8 cellular contexts compared by ENCODE assay signal in the genomic region with DNA sequence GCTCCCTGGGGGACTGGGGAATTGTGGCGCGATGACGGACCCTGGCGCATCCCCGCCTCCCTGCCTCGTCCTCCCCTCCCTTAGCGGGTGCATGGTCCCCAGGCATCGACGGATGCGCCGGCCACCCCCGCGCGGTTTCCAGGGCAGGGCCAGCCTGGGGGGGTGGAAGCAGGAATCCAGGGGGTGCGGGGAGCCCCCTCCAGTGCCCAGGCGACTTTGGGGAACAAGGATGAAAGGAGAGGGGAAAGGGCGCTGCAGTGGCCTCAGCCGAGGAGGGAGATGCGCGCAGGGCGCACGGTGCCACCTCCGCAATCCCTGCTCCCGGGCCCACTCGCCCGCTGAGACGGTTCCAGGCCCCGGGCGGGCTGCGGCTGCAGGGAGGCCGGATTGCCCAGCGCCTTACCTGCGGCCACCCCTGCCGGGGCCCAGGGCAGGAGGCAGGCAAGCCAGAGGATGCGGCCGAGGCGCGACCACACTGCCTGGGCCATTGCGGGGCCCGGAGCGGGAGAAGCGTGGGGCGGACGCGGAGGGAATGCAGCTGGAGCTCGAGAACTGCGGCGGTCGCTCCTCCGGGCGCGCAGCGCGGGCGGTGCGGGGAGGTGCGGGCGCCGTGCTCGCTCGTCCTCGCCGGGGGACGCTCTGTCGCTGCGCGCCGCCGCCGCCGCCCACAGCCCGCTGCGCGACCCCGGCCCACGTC. TPM values are rescaled to one million over a fixed set of nuclear protein-coding genes. Genes with fewer than 3 reads are reported as not detected.
A peak's percentile ranks its signal among the peaks of the same experiment; 100 is the strongest.
DNase-seq lines count a peak whose midpoint lies in the region; ATAC-seq and TF ChIP-seq lines count a peak whose summit lies in the region.

A gene with protein sequence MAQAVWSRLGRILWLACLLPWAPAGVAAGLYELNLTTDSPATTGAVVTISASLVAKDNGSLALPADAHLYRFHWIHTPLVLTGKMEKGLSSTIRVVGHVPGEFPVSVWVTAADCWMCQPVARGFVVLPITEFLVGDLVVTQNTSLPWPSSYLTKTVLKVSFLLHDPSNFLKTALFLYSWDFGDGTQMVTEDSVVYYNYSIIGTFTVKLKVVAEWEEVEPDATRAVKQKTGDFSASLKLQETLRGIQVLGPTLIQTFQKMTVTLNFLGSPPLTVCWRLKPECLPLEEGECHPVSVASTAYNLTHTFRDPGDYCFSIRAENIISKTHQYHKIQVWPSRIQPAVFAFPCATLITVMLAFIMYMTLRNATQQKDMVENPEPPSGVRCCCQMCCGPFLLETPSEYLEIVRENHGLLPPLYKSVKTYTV (minus strand): TSS at position 641 of the 697 bp plus-strand sequence. CDS start 153 bp downstream, at position 488.

- ATAC-seq in GM18505 (IDR thresholded peaks at IDR 0.05; ENCODE audit: unreplicated experiment) (peak; percentile 11), HG03045 (IDR thresholded peaks at IDR 0.05; ENCODE audit: unreplicated experiment) (no peak)

- peaks cover 40% of the 10 kb centered on the region for H3K4me1 ChIP-seq in OCI-LY7 (ENCODE audit: insufficient read depth, low read length, poor library complexity, severe bottlenecking)
- peaks cover 3 to 8% of the 10 kb centered on the region in 2 donors for H3K4me1 ChIP-seq in esophagus (ENCODE audit: control insufficient read depth in 2 of 2, insufficient read depth in 2 of 2, low read length in 1 of 2)

- no peaks in the 10 kb centered on the region for H3K79me2 ChIP-seq in OCI-LY7 (ENCODE audit: insufficient read depth, low read depth, low read length)

- H3K9me3 ChIP-seq in OCI-LY7 (ENCODE audit: low read length) = no peaks in the 10 kb centered on the region
- H3K9me3 ChIP-seq in esophagus (ENCODE audit: control insufficient read depth in 2 of 2, insufficient read depth in 1 of 2, low read depth in 1 of 2, low read length in 1 of 2) = no peaks in the 10 kb centered on the region

- CTCF ChIA-PET in OCI-LY7 (lab: Charles Lee; ENCODE audit: unreplicated experiment) (interaction anchor here (0.6 to 1.3 kb wide), 2 partner anchors 10 to 29 kb away, joined by 5 to 6 read pairs; no protein-coding TSS in a partner anchor), RWPE1 (lab: Yijun Ruan, JAX) (interaction anchor here (0.6 kb wide), 1 partner anchor 120 kb away, joined by 3 read pairs; no protein-coding TSS in a partner anchor)

- H3K9me2 ChIP-seq in OCI-LY7 (ENCODE audit: insufficient read depth, low read length) = no peaks in the 10 kb centered on the region

- H3K4me2 ChIP-seq in OCI-LY7 (ENCODE audit: low read length) = peak within 1 kb of the TSS; percentile 66

- intact Hi-C loops in OCI-LY7 (cut with micrococcal nuclease; ENCODE audit: unreplicated experiment) = loop anchor here (2.0 to 10.0 kb wide), 2 partner anchors 27 to 555 kb away; no protein-coding TSS in a partner anchor
- intact Hi-C loops in posterior cingulate gyrus (cut with DNase I) = no loop called here

- WGBS in esophagus, 2 donors = 3 to 6% methylated on average over 28 to 76 of the region's 76 CpGs

- peak within 1 kb of the TSS; percentile 64 for H3K4me3 ChIP-seq in OCI-LY7 (ENCODE audit: low read depth, low read length, poor library complexity, severe bottlenecking)
- peak within 1 kb of the TSS; percentile 28 to 29 for H3K4me3 ChIP-seq in esophagus (ENCODE audit: low read depth in 1 of 2, low read length in 2 of 2)

- BruUV-seq in OCI-LY7 (replicated peaks; lab: Mats Ljungman, UMichigan) = no TSS peak

- no peak for TF ChIP-seq CTCF in OCI-LY7 (conservative IDR thresholded peaks at IDR 0.05; ENCODE audit: low read length)
- TF ChIP-seq CTCF in RWPE1 (conservative IDR thresholded peaks at IDR 0.05; ENCODE audit: low read depth) = no peak

- DNase-seq in OCI-LY7 (ENCODE audit: low spot score) (no peak), posterior cingulate gyrus (peak in 7 of 10 donors; percentile 21 to 90 (median 46)), HPDE6-E6E7 (ENCODE audit: extremely low spot score) (no peak), GOT3 (lab: John Stamatoyannopoulos, UW) (no peak), RWPE1 (ENCODE audit: low spot score) (no peak)

- H2AFZ ChIP-seq in OCI-LY7 (ENCODE audit: low read length) = peak within 1 kb of the TSS; percentile 29; the same call in 1 of the 2 replicates

- no peak for TF ChIP-seq POLR2A in GM18505 (IDR thresholded peaks at IDR 0.05; ENCODE audit: borderline replicate concordance, extremely low read depth, insufficient read depth, insufficient read length)

- H4K20me1 ChIP-seq in OCI-LY7 (ENCODE audit: insufficient read depth, low read length) = no peaks in the 10 kb centered on the region

- POLR2A ChIA-PET in OCI-LY7 (lab: Charles Lee) (interaction anchor here (0.6 to 1.0 kb wide), 4 partner anchors 10 to 145 kb away, joined by 3 to 6 read pairs (median 3); no protein-coding TSS in a partner anchor), RWPE1 (lab: Yijun Ruan, JAX; ENCODE audit: low non-redundant PET) (interaction anchor here (0.6 kb wide), 1 partner anchor 499 kb away, joined by 3 read pairs; no protein-coding TSS in a partner anchor)

- peaks cover 7 to 10% of the 10 kb centered on the region in 2 donors for H3K27me3 ChIP-seq in esophagus (ENCODE audit: control insufficient read depth in 1 of 2, insufficient read depth in 2 of 2, low read length in 2 of 2)

- H3K36me3 ChIP-seq in OCI-LY7 (ENCODE audit: insufficient read depth, low read length) (no peaks in the 10 kb centered on the region), esophagus (ENCODE audit: control insufficient read depth in 2 of 2, insufficient read depth in 2 of 2, low read length in 1 of 2) (no peaks in the 10 kb centered on the region)

- peak within 1 kb of the TSS; percentile 82 for H3K27ac ChIP-seq in OCI-LY7 (ENCODE audit: low read depth, low read length, poor library complexity, severe bottlenecking)
- no peak within 1 kb of the TSS for H3K27ac ChIP-seq in esophagus (ENCODE audit: low read depth in 2 of 2, low read length in 1 of 2)
- no peak within 1 kb of the TSS for H3K27ac ChIP-seq in RWPE1

RNA-seq across cellular contexts. Expression of the gene that starts here (rescaled TPM):
- total RNA-seq in OCI-LY7 (2014; rRNA removed; shearing (Covaris generic)) = 0.22 and 0.46 TPM in 2 replicates
- 0.57 and 0.87 TPM in 2 replicates for total RNA-seq in OCI-LY7 (2022)
- under 1 TPM in 1 of 2 donors, not detected in 1; 0.02 TPM for polyA plus RNA-seq in esophagus

Comparison
In these comparisons a context has a peak if more than half of its experiments do, and no peak if none do; other contexts are left out.
1. DNase-seq: peak in posterior cingulate gyrus (7 of 10); none in OCI-LY7 (single experiment), HPDE6-E6E7 (single experiment), GOT3 (single experiment) and RWPE1 (single experiment).